ENCODE assay signal across 1 cellular context in genomic region chr17:75316253-75316652, GRCh38.
TF ChIP-seq lines count a peak whose summit lies in the region.

No MANE protein-coding gene starts in this region.

TF ChIP-seq in A549, 52 proteins besides CTCF, POLR2A, EP300 and RAD21 (continued from another document):
- TF ChIP-seq, protein P1, sequence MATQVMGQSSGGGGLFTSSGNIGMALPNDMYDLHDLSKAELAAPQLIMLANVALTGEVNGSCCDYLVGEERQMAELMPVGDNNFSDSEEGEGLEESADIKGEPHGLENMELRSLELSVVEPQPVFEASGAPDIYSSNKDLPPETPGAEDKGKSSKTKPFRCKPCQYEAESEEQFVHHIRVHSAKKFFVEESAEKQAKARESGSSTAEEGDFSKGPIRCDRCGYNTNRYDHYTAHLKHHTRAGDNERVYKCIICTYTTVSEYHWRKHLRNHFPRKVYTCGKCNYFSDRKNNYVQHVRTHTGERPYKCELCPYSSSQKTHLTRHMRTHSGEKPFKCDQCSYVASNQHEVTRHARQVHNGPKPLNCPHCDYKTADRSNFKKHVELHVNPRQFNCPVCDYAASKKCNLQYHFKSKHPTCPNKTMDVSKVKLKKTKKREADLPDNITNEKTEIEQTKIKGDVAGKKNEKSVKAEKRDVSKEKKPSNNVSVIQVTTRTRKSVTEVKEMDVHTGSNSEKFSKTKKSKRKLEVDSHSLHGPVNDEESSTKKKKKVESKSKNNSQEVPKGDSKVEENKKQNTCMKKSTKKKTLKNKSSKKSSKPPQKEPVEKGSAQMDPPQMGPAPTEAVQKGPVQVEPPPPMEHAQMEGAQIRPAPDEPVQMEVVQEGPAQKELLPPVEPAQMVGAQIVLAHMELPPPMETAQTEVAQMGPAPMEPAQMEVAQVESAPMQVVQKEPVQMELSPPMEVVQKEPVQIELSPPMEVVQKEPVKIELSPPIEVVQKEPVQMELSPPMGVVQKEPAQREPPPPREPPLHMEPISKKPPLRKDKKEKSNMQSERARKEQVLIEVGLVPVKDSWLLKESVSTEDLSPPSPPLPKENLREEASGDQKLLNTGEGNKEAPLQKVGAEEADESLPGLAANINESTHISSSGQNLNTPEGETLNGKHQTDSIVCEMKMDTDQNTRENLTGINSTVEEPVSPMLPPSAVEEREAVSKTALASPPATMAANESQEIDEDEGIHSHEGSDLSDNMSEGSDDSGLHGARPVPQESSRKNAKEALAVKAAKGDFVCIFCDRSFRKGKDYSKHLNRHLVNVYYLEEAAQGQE (IDR thresholded peaks at IDR 0.05): no peak
- TF ChIP-seq CBX2 (IDR thresholded peaks at IDR 0.05; ENCODE audit: borderline replicate concordance, low read depth) (no peak), ZFP36 (IDR thresholded peaks at IDR 0.05; ENCODE audit: borderline replicate concordance, partially characterized antibody) (no peak)
